In genomic region chr10:104256335-104257080, GRCh38 we compare ENCODE assay signal across 9 cellular contexts. TPM values are rescaled to one million over a fixed set of nuclear protein-coding genes. Genes with fewer than 3 reads are reported as not detected.
DNase-seq lines count a peak whose midpoint lies in the region; ATAC-seq, FAIRE-seq and TF ChIP-seq lines count a peak whose summit lies in the region.
"Had no signal": no experiment of that assay in that cellular context is flagged by ENCODE, and none has a peak within 500 bp of the region (broad histone marks: within the 10 kb centered on the region; RNA-seq: fewer than 3 reads in every experiment).

No MANE protein-coding gene starts in this region.

- no peak for TF ChIP-seq POLR2A in endothelial cell of umbilical vein (IDR thresholded peaks at IDR 0.05; ENCODE audit: low read depth, low read length)

- H4K20me1 ChIP-seq in OCI-LY1 (ENCODE audit: insufficient read depth, low read length) (no peaks in the 10 kb centered on the region), endothelial cell of umbilical vein (replicated peaks; ENCODE audit: control insufficient read depth, extremely low read depth, insufficient read depth, low read length) (no peaks in the 10 kb centered on the region)

- no peaks in the 10 kb centered on the region for H3K27me3 ChIP-seq in OCI-LY1 (ENCODE audit: insufficient read depth, low read length)
- H3K27me3 ChIP-seq in endothelial cell of umbilical vein (ENCODE audit: control insufficient read depth in 2 of 2, insufficient read depth in 2 of 2, low read length in 2 of 2), result no peaks in the 10 kb centered on the region
- no peaks in the 10 kb centered on the region for H3K27me3 ChIP-seq in rectal smooth muscle tissue (ENCODE audit: control insufficient read depth, insufficient read depth, low read length)

- CTCF ChIA-PET in endothelial cell of umbilical vein (lab: Charles Lee), result interaction anchor here (0.7 to 3.2 kb wide), 4 partner anchors 18 to 212 kb away, joined by 3 to 28 read pairs (median 5); no protein-coding TSS in a partner anchor

- H3K27ac ChIP-seq in OCI-LY1 (ENCODE audit: low read depth, low read length, poor library complexity, severe bottlenecking), result no peak overlapping the region
- peak overlapping the region; percentile 99 for H3K27ac ChIP-seq in endothelial cell of umbilical vein (ENCODE audit: insufficient read depth, low read depth, low read length)
- peak overlapping the region; percentile 92 for H3K27ac ChIP-seq in rectal smooth muscle tissue (ENCODE audit: low read depth, low read length)

- intact Hi-C loops in endothelial cell of umbilical vein (cut with micrococcal nuclease), result loop anchor here (2.0 to 5.0 kb wide), 3 partner anchors 136 to 369 kb away; no protein-coding TSS in a partner anchor

- H3F3A ChIP-seq in OCI-LY1 (ENCODE audit: insufficient read depth, low read length), result no peaks in the 10 kb centered on the region

- TF ChIP-seq CTCF in OCI-LY1 (IDR thresholded peaks at IDR 0.05; ENCODE audit: low read length), result no peak
- no peak for TF ChIP-seq CTCF in endothelial cell of umbilical vein (IDR thresholded peaks at IDR 0.05; ENCODE audit: extremely low read depth in 1 of 2, insufficient read depth in 1 of 2, low read depth in 1 of 2, low read length in 2 of 2)
- TF ChIP-seq CTCF in D721Med (IDR thresholded peaks at IDR 0.05; ENCODE audit: insufficient read depth, missing control alignments), result no peak

- H3K9me1 ChIP-seq in endothelial cell of umbilical vein (replicated peaks; ENCODE audit: control insufficient read depth, extremely low read depth, insufficient read depth, low read length), result no peaks in the 10 kb centered on the region

- FAIRE-seq in GM18507 (lab: Jason Lieb, UNC) (peak; percentile 9), endothelial cell of umbilical vein (lab: Jason Lieb, UNC) (no peak), D721Med (lab: Jason Lieb, UNC) (no peak)

- H3K9me3 ChIP-seq in OCI-LY1 (ENCODE audit: low read length), result no peaks in the 10 kb centered on the region
- no peaks in the 10 kb centered on the region for H3K9me3 ChIP-seq in endothelial cell of umbilical vein (replicated peaks; ENCODE audit: control insufficient read depth, insufficient read depth, low read length)

- H3K79me2 ChIP-seq in OCI-LY1 (ENCODE audit: insufficient read depth, low read length) (no peaks in the 10 kb centered on the region; the same call in 1 of the 2 replicates), endothelial cell of umbilical vein (ENCODE audit: control insufficient read depth, insufficient read depth, low read length) (peaks cover 55% of the 10 kb centered on the region)

- DNase-seq in GM18507 (ENCODE audit: extremely low spot score, insufficient read length, low read depth) (no peak), endothelial cell of umbilical vein (ENCODE audit: low read depth, low spot score) (peak; percentile 65), D721Med (ENCODE audit: insufficient read length, low spot score) (no peak)
- DNase-seq in activated CD4-positive, alpha-beta T cell treated with anti-CD3 and anti-CD28 coated beads, Interleukin-2, amount 50 U/mL, for 48 hours, result no peak
- DNase-seq: stimulated activated CD4-positive, alpha-beta T cell treated with anti-CD3 and anti-CD28 coated beads, Interleukin-4, amount 100 ng/mL, for 1 hour had no signal

- POLR2A ChIA-PET in endothelial cell of umbilical vein (lab: Charles Lee), result interaction anchor here (2.0 kb wide), 1 partner anchor 13 kb away, joined by 9 read pairs; the partner anchor contains the start of gene GSTO2

- H2AFZ ChIP-seq in OCI-LY1 (ENCODE audit: low read length) (no peak overlapping the region), endothelial cell of umbilical vein (ENCODE audit: low read depth, low read length) (no peak overlapping the region)

- H3K36me3 ChIP-seq in OCI-LY1 (ENCODE audit: insufficient read depth, low read length) (peaks cover 28% of the 10 kb centered on the region), endothelial cell of umbilical vein (ENCODE audit: control insufficient read depth in 2 of 2, extremely low read depth in 1 of 2, insufficient read depth in 2 of 2, low read length in 2 of 2) (peaks cover 7 to 11% of the 10 kb centered on the region in 2 experiments), rectal smooth muscle tissue (ENCODE audit: control insufficient read depth, insufficient read depth, low read length) (peaks cover 16% of the 10 kb centered on the region)

- H3K4me2 ChIP-seq in OCI-LY1 (ENCODE audit: low read length) (peak overlapping the region; percentile 63; the same call in 1 of the 2 replicates), endothelial cell of umbilical vein (ENCODE audit: insufficient read depth, low read length) (peak overlapping the region; percentile 99)

- H3K4me3 ChIP-seq in OCI-LY1 (ENCODE audit: low read depth, low read length, poor library complexity, severe bottlenecking), result peak overlapping the region; percentile 68
- peak overlapping the region; percentile 65 to 99 (median 82) for H3K4me3 ChIP-seq in endothelial cell of umbilical vein (replicated peaks in 1 of 3; ENCODE audit: insufficient read depth in 1 of 3, low read depth in 1 of 3, low read length in 3 of 3)
- peak overlapping the region; percentile 43 for H3K4me3 ChIP-seq in rectal smooth muscle tissue (ENCODE audit: low read length)

- no peak for ATAC-seq in GM19023 (IDR thresholded peaks at IDR 0.05; ENCODE audit: unreplicated experiment)
- no peak for ATAC-seq in GM18870 (IDR thresholded peaks at IDR 0.05; ENCODE audit: unreplicated experiment)

- no TSS peak for BruUV-seq in endothelial cell of umbilical vein (replicated peaks; lab: Mats Ljungman, UMichigan)

- H3K4me1 ChIP-seq in OCI-LY1 (ENCODE audit: insufficient read depth, low read length, severe bottlenecking), result peaks cover 13% of the 10 kb centered on the region
- peaks cover 62% of the 10 kb centered on the region for H3K4me1 ChIP-seq in endothelial cell of umbilical vein (ENCODE audit: control insufficient read depth, extremely low read depth, insufficient read depth, low read length)
- H3K4me1 ChIP-seq in rectal smooth muscle tissue (ENCODE audit: control insufficient read depth, insufficient read depth, low read length), result peaks cover 2% of the 10 kb centered on the region

- no peak overlapping the region for H3K9ac ChIP-seq in OCI-LY1 (ENCODE audit: low read length)
- peak overlapping the region; percentile 98 for H3K9ac ChIP-seq in endothelial cell of umbilical vein (replicated peaks; ENCODE audit: extremely low read depth, insufficient read depth, low read length)
- H3K9ac ChIP-seq in rectal smooth muscle tissue (ENCODE audit: low read length), result no peak overlapping the region

- dilution Hi-C loops in endothelial cell of umbilical vein (cut with MboI; ENCODE audit: extremely low pct_ligation_motif_present, low sequenced_read_pairs), result no loop called here

- no peaks in the 10 kb centered on the region for H3K9me2 ChIP-seq in OCI-LY1 (ENCODE audit: low read depth, low read length)

TF ChIP-seq in endothelial cell of umbilical vein, 7 proteins besides CTCF, POLR2A, EP300 and RAD21:
- no peak for TF ChIP-seq POLR2AphosphoS5 (IDR thresholded peaks at IDR 0.05; ENCODE audit: insufficient read depth, low read depth, low read length)
- TF ChIP-seq MYC (IDR thresholded peaks at IDR 0.05; ENCODE audit: low read depth, low read length), result no peak
- no peak for TF ChIP-seq GATA2 (IDR thresholded peaks at IDR 0.05; ENCODE audit: insufficient read depth, insufficient read length, low read depth, low read length)
- TF ChIP-seq JUN (IDR thresholded peaks at IDR 0.05; ENCODE audit: borderline replicate concordance, insufficient read depth, insufficient read length, low read depth), result no peak
- no peak for TF ChIP-seq MAX (IDR thresholded peaks at IDR 0.05; ENCODE audit: insufficient read depth, insufficient read length)
- TF ChIP-seq FOS (IDR thresholded peaks at IDR 0.05; ENCODE audit: borderline replicate concordance, insufficient read depth, low read length), result no peak
- no peak for TF ChIP-seq EZH2 (IDR thresholded peaks at IDR 0.05; ENCODE audit: borderline replicate concordance, low read depth, low read length, severe bottlenecking)

RNA-seq across cellular contexts. Expression of gene GSTO1, which starts 1.8 kb away (rescaled TPM):
- total RNA-seq in endothelial cell of umbilical vein, result 195 and 211 TPM in 2 replicates
- polyA plus RNA-seq in endothelial cell of umbilical vein, result 85.6 and 124 TPM in 2 replicates
- polyA plus RNA-seq in endothelial cell of umbilical vein (2011; cell fraction: cytosol; rRNA removed), result 156 and 164 TPM in 2 replicates
- polyA plus RNA-seq in endothelial cell of umbilical vein (2011; cell fraction: nucleus; rRNA removed), result 64.9 and 85.2 TPM in 2 replicates
- polyA plus RNA-seq in endothelial cell of umbilical vein (2012), result 290 and 303 TPM in 2 replicates
- polyA minus RNA-seq in endothelial cell of umbilical vein, result 33.9 and 46.7 TPM in 2 replicates
- 55.1 TPM for polyA minus RNA-seq in endothelial cell of umbilical vein (2011; cell fraction: cytosol; rRNA and poly(A)+ RNA removed)
- polyA minus RNA-seq in endothelial cell of umbilical vein (2011; cell fraction: nucleus; rRNA and poly(A)+ RNA removed), result 25.7 and 36.3 TPM in 2 replicates

RNA-seq across cellular contexts. Expression of gene GSTO2, which starts 12.5 kb away (rescaled TPM):
- total RNA-seq in endothelial cell of umbilical vein, result 0.84 and 0.95 TPM in 2 replicates
- polyA plus RNA-seq in endothelial cell of umbilical vein, result 1.4 TPM in 2 replicates
- polyA plus RNA-seq in endothelial cell of umbilical vein (2011; cell fraction: cytosol; rRNA removed), result 0.87 and 1.1 TPM in 2 replicates
- polyA plus RNA-seq in endothelial cell of umbilical vein (2011; cell fraction: nucleus; rRNA removed), result 0.73 and 0.83 TPM in 2 replicates
- polyA plus RNA-seq in endothelial cell of umbilical vein (2012), result 1.2 and 2.4 TPM in 2 replicates
- 0.19 and 0.87 TPM in 2 replicates for polyA minus RNA-seq in endothelial cell of umbilical vein
- polyA minus RNA-seq in endothelial cell of umbilical vein (2011; cell fraction: cytosol; rRNA and poly(A)+ RNA removed), result 1.4 TPM
- polyA minus RNA-seq in endothelial cell of umbilical vein (2011; cell fraction: nucleus; rRNA and poly(A)+ RNA removed), result 1.8 and 2.8 TPM in 2 replicates

RNA-seq across cellular contexts. Expression of gene CFAP43, which starts 24.3 kb away (rescaled TPM):
- not detected in 2 replicates for total RNA-seq in endothelial cell of umbilical vein
- polyA plus RNA-seq in endothelial cell of umbilical vein, result 0.03 and 0.04 TPM in 2 replicates
- 0.06 TPM in 2 replicates for polyA plus RNA-seq in endothelial cell of umbilical vein (2011; cell fraction: cytosol; rRNA removed)
- polyA plus RNA-seq in endothelial cell of umbilical vein (2011; cell fraction: nucleus; rRNA removed), result 0.07 and 0.22 TPM in 2 replicates
- 0.11 and 0.14 TPM in 2 replicates for polyA plus RNA-seq in endothelial cell of umbilical vein (2012)
- 0.21 TPM in 1 of 2 replicates, not detected in the other for polyA minus RNA-seq in endothelial cell of umbilical vein
- 0.31 TPM for polyA minus RNA-seq in endothelial cell of umbilical vein (2011; cell fraction: cytosol; rRNA and poly(A)+ RNA removed)
- not detected in 2 replicates for polyA minus RNA-seq in endothelial cell of umbilical vein (2011; cell fraction: nucleus; rRNA and poly(A)+ RNA removed)
